16 cellular contexts compared by ENCODE assay signal in genomic region chr6:41489284-41489851, GRCh38. TPM values are rescaled to one million over a fixed set of nuclear protein-coding genes. Genes with fewer than 3 reads are reported as not detected.
A peak's percentile ranks its signal among the peaks of the same experiment; 100 is the strongest.
DNase-seq lines count a peak whose midpoint lies in the region; ATAC-seq and TF ChIP-seq lines count a peak whose summit lies in the region.
"Had no signal": no experiment of that assay in that cellular context is flagged by ENCODE, and none has a peak within 500 bp of the region (broad histone marks: within the 10 kb centered on the region; RNA-seq: fewer than 3 reads in every experiment).

No MANE protein-coding gene starts in this region.

- TF ChIP-seq EP300 in suprapubic skin (IDR thresholded peaks at IDR 0.05): no peak

- peak; percentile 35 for DNase-seq in NCI-H2171 treated with DMSO at 0.1 percent for 48 hours (lab: John Stamatoyannopoulos, UW)
- DNase-seq in NCI-H2171 (lab: John Stamatoyannopoulos, UW): no peak
- DNase-seq in SK-N-DZ (ENCODE audit: low spot score): peak; percentile 52
- peak; percentile 58 for DNase-seq in fibroblast of the conjunctiva (ENCODE audit: low read depth)
- DNase-seq in suprapubic skin (ENCODE audit: low spot score in 2 of 2): no peak
- DNase-seq in erythroblast (lab: John Stamatoyannopoulos, UW): no peak
- DNase-seq: 8988T; activated CD4-positive, alpha-beta T cell treated with anti-CD3 and anti-CD28 coated beads for 36 hours; DMS53; dorsolateral prefrontal cortex; KBM-7; naive thymus-derived CD4-positive, alpha-beta T cell; NCI-H187 had no signal

- TF ChIP-seq CTCF in suprapubic skin (IDR thresholded peaks at IDR 0.05): no peak

- H3K9me3 ChIP-seq in suprapubic skin: no peaks in the 10 kb centered on the region
- H3K9me3 ChIP-seq: thoracic aorta had no signal

- H3K4me1 Mint-ChIP-seq in stimulated activated memory B cell treated with anti-CD40 and anti-IgM and Interleukin-4, amounts not matched to agents 10 μg/mL and 1 μg/mL and 100 μg/mL, for 72 hours: peaks cover 29% of the 10 kb centered on the region
- H3K4me1 Mint-ChIP-seq: activated CD4-positive, alpha-beta T cell treated with anti-CD3 and anti-CD28 coated beads for 36 hours had no signal

- H3K4me3 ChIP-seq in suprapubic skin: no peak overlapping the region
- H3K4me3 ChIP-seq: dorsolateral prefrontal cortex, thoracic aorta had no signal

- TF ChIP-seq POLR2A in suprapubic skin (IDR thresholded peaks at IDR 0.05) (no peak), erythroblast (IDR thresholded peaks at IDR 0.05; ENCODE audit: low read length) (no peak)

- WGBS in suprapubic skin: 75% methylated on average over 15 of the region's 15 CpGs

- H3K4me1 ChIP-seq in suprapubic skin: peaks cover 6% of the 10 kb centered on the region

- H3K4me3 Mint-ChIP-seq in stimulated activated memory B cell treated with anti-CD40 and anti-IgM and Interleukin-4, amounts not matched to agents 10 μg/mL and 1 μg/mL and 100 μg/mL, for 72 hours: no peak overlapping the region
- H3K4me3 Mint-ChIP-seq: activated CD4-positive, alpha-beta T cell treated with anti-CD3 and anti-CD28 coated beads for 36 hours; naive thymus-derived CD4-positive, alpha-beta T cell had no signal

- H3K9me3 Mint-ChIP-seq in stimulated activated memory B cell treated with anti-CD40 and anti-IgM and Interleukin-4, amounts not matched to agents 10 μg/mL and 1 μg/mL and 100 μg/mL, for 72 hours: no peaks in the 10 kb centered on the region

- no peak for ATAC-seq in stimulated activated memory B cell treated with anti-CD40 and anti-IgM and Interleukin-4, amounts not matched to agents 10 μg/mL and 1 μg/mL and 100 μg/mL, for 72 hours
- ATAC-seq in HG02973 (IDR thresholded peaks at IDR 0.05; ENCODE audit: unreplicated experiment): no peak
- ATAC-seq: activated CD4-positive, alpha-beta T cell treated with anti-CD3 and anti-CD28 coated beads for 36 hours; naive thymus-derived CD4-positive, alpha-beta T cell had no signal

- H3K36me3 Mint-ChIP-seq in stimulated activated memory B cell treated with anti-CD40 and anti-IgM and Interleukin-4, amounts not matched to agents 10 μg/mL and 1 μg/mL and 100 μg/mL, for 72 hours: no peaks in the 10 kb centered on the region
- H3K36me3 Mint-ChIP-seq: naive thymus-derived CD4-positive, alpha-beta T cell had no signal

- peak overlapping the region; percentile 8 for H3K27ac Mint-ChIP-seq in stimulated activated memory B cell treated with anti-CD40 and anti-IgM and Interleukin-4, amounts not matched to agents 10 μg/mL and 1 μg/mL and 100 μg/mL, for 72 hours
- H3K27ac Mint-ChIP-seq: activated CD4-positive, alpha-beta T cell treated with anti-CD3 and anti-CD28 coated beads for 36 hours had no signal

- H3K27me3 Mint-ChIP-seq in stimulated activated memory B cell treated with anti-CD40 and anti-IgM and Interleukin-4, amounts not matched to agents 10 μg/mL and 1 μg/mL and 100 μg/mL, for 72 hours: peaks cover 10% of the 10 kb centered on the region

- no peaks in the 10 kb centered on the region for H3K36me3 ChIP-seq in suprapubic skin
- H3K36me3 ChIP-seq: thoracic aorta had no signal

- no peak overlapping the region for H3K27ac ChIP-seq in suprapubic skin
- H3K27ac ChIP-seq: dorsolateral prefrontal cortex, thoracic aorta had no signal

- peaks cover 17% of the 10 kb centered on the region for H3K27me3 ChIP-seq in suprapubic skin

RNA-seq across cellular contexts. Expression of gene FOXP4, which starts 56.8 kb away (rescaled TPM):
- polyA plus RNA-seq in SK-N-DZ (2014; cell fraction: cytosol; rRNA removed): 5.3 and 8.4 TPM in 2 replicates
- polyA plus RNA-seq in SK-N-DZ (2014; cell fraction: nucleus; rRNA removed): 2.2 and 3.9 TPM in 2 replicates
- 10 to 100 TPM in 2 of 4 donors, 1 to 10 TPM in 2; 8.1 to 12.1 (median 10.4) TPM for total RNA-seq in suprapubic skin

Comparison
In these comparisons a context has a peak if more than half of its experiments do, and no peak if none do; other contexts are left out.
1. DNase-seq: peak in NCI-H2171 treated with DMSO at 0.1 percent for 48 hours (single experiment), SK-N-DZ (single experiment) and fibroblast of the conjunctiva (single experiment); none in NCI-H2171 (single experiment), suprapubic skin (0 of 2) and erythroblast (0 of 2).